In the genomic region with DNA sequence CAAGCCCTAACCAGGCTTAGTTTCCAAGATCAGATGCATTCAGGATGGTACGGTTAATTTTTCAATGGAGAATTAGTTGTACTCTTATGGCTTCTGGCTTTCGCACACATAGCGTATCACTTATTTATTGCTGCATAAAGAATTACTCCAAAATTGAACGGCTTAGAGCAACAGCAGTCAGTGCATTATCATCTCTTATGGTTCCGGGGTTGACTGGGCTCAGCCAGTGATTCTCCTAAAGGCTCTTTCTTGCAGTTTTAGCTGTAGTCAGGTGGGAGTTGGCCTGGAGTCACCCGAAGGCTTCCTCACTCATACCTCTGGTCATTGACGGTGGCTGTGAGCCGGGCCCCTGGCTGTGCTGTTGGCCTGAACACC, we compare ENCODE assay signal across 8 cellular contexts. TPM values are rescaled to one million over a fixed set of nuclear protein-coding genes. Genes with fewer than 3 reads are reported as not detected.
DNase-seq lines count a peak whose midpoint lies in the region; ATAC-seq and TF ChIP-seq lines count a peak whose summit lies in the region.

No MANE protein-coding gene starts in this region.

- H3K27me3 Mint-ChIP-seq in endodermal cell (ENCODE audit: insufficient read depth): no peaks in the 10 kb centered on the region

- TF ChIP-seq RAD21 in neural cell (conservative IDR thresholded peaks at IDR 0.05): no peak

- H3K4me1 ChIP-seq in DOHH2 (ENCODE audit: control insufficient read depth, low read length) (peaks cover 69% of the 10 kb centered on the region), OCI-LY1 (ENCODE audit: insufficient read depth, low read length, severe bottlenecking) (peaks cover 86% of the 10 kb centered on the region), endodermal cell (ENCODE audit: control insufficient read depth, insufficient read depth, low read length) (no peaks in the 10 kb centered on the region)

- H3F3A ChIP-seq in DOHH2 (ENCODE audit: control insufficient read depth, insufficient read depth) (peaks cover 8% of the 10 kb centered on the region), OCI-LY1 (ENCODE audit: insufficient read depth, low read length) (no peaks in the 10 kb centered on the region), neural cell (ENCODE audit: insufficient read depth, low read length, poor library complexity, severe bottlenecking) (no peaks in the 10 kb centered on the region)

- no peaks in the 10 kb centered on the region for H3K9me3 ChIP-seq in DOHH2 (ENCODE audit: control insufficient read depth, insufficient read depth, low read length)
- no peaks in the 10 kb centered on the region for H3K9me3 ChIP-seq in OCI-LY1 (ENCODE audit: low read length)
- H3K9me3 ChIP-seq in endodermal cell (ENCODE audit: control insufficient read depth, low read length): no peaks in the 10 kb centered on the region
- H3K9me3 ChIP-seq in neural cell (ENCODE audit: low read length): no peaks in the 10 kb centered on the region

- peaks cover 6% of the 10 kb centered on the region for H3K4me1 Mint-ChIP-seq in endodermal cell

- peak overlapping the region; percentile 68 for H3K4me2 ChIP-seq in DOHH2 (ENCODE audit: low read length)
- H3K4me2 ChIP-seq in OCI-LY1 (ENCODE audit: low read length): peak overlapping the region; percentile 95
- H3K4me2 ChIP-seq in neural cell (ENCODE audit: low read length): peak overlapping the region; percentile 91

- TF ChIP-seq EP300 in neural cell (conservative IDR thresholded peaks at IDR 0.05; ENCODE audit: poor library complexity, severe bottlenecking): no peak

- H3K9ac ChIP-seq in OCI-LY1 (ENCODE audit: low read length) (peak overlapping the region; percentile 84), endodermal cell (ENCODE audit: extremely low read depth, low read length, poor library complexity, severe bottlenecking) (peak overlapping the region; percentile 84), neural cell (ENCODE audit: low read length) (peak overlapping the region; percentile 79)

- no peaks in the 10 kb centered on the region for H3K27me3 ChIP-seq in DOHH2 (ENCODE audit: control insufficient read depth, low read length)
- H3K27me3 ChIP-seq in OCI-LY1 (ENCODE audit: insufficient read depth, low read length): no peaks in the 10 kb centered on the region
- H3K27me3 ChIP-seq in endodermal cell (ENCODE audit: control insufficient read depth, insufficient read depth, low read length, poor library complexity, severe bottlenecking): no peaks in the 10 kb centered on the region
- H3K27me3 ChIP-seq in neural cell (ENCODE audit: insufficient read depth, low read depth, low read length): no peaks in the 10 kb centered on the region

- H3K27ac ChIP-seq in DOHH2 (ENCODE audit: low read depth, low read length): peak overlapping the region; percentile 56
- H3K27ac ChIP-seq in OCI-LY1 (ENCODE audit: low read depth, low read length, poor library complexity, severe bottlenecking): peak overlapping the region; percentile 100
- no peak overlapping the region for H3K27ac ChIP-seq in endodermal cell (ENCODE audit: low read depth, low read length)
- peak overlapping the region; percentile 52 for H3K27ac ChIP-seq in neural cell (ENCODE audit: low read length)

- peak overlapping the region; percentile 95 for H3K27ac Mint-ChIP-seq in endodermal cell

- H3K9me3 Mint-ChIP-seq in endodermal cell: no peaks in the 10 kb centered on the region

- no peak for DNase-seq in endodermal cell
- no peak for DNase-seq in D341Med (ENCODE audit: low spot score)
- no peak for DNase-seq in NCI-H1930 (lab: John Stamatoyannopoulos, UW)

- H3K79me2 ChIP-seq in DOHH2 (ENCODE audit: control insufficient read depth, low read length): peaks cover 54% of the 10 kb centered on the region
- H3K79me2 ChIP-seq in OCI-LY1 (ENCODE audit: insufficient read depth, low read length): peaks cover 28% of the 10 kb centered on the region
- H3K79me2 ChIP-seq in neural cell (replicated peaks; ENCODE audit: insufficient read depth, low read length): peaks cover 24% of the 10 kb centered on the region

- H2AFZ ChIP-seq in OCI-LY1 (ENCODE audit: low read length) (no peak overlapping the region), neural cell (ENCODE audit: low read depth, low read length) (peak overlapping the region; percentile 94)

- TF ChIP-seq CTCF in DOHH2 (IDR thresholded peaks at IDR 0.05; ENCODE audit: low read depth, low read length, poor library complexity, severe bottlenecking) (no peak), OCI-LY1 (IDR thresholded peaks at IDR 0.05; ENCODE audit: low read length) (no peak), endodermal cell (conservative IDR thresholded peaks at IDR 0.05) (no peak), neural cell (IDR thresholded peaks at IDR 0.05; ENCODE audit: poor library complexity, severe bottlenecking) (no peak)

- H3K36me3 Mint-ChIP-seq in endodermal cell (ENCODE audit: low read depth): peaks cover 10% of the 10 kb centered on the region

- H3K4me3 ChIP-seq in DOHH2 (ENCODE audit: low read length): peak overlapping the region; percentile 99
- peak overlapping the region; percentile 81 for H3K4me3 ChIP-seq in OCI-LY1 (ENCODE audit: low read depth, low read length, poor library complexity, severe bottlenecking)
- peak overlapping the region; percentile 89 for H3K4me3 ChIP-seq in endodermal cell (ENCODE audit: low read length)
- peak overlapping the region; percentile 97 for H3K4me3 ChIP-seq in neural cell (ENCODE audit: low read length)

- 75 to 78% methylated on average over 6 to 8 of the region's 8 CpGs for WGBS in endodermal cell (ENCODE audit: insufficient coverage in 1 of 2, insufficient read length in 1 of 2), 2 experiments

- no peak for ATAC-seq in HG02981 (IDR thresholded peaks at IDR 0.05; ENCODE audit: unreplicated experiment)
- ATAC-seq in GM21381 (IDR thresholded peaks at IDR 0.05; ENCODE audit: unreplicated experiment): no peak

- H3K9me2 ChIP-seq in DOHH2 (replicated peaks; ENCODE audit: control insufficient read depth, low read length): no peaks in the 10 kb centered on the region
- no peaks in the 10 kb centered on the region for H3K9me2 ChIP-seq in OCI-LY1 (ENCODE audit: low read depth, low read length)
- H3K9me2 ChIP-seq in neural cell (ENCODE audit: insufficient read depth, low read length): no peaks in the 10 kb centered on the region

- H3K36me3 ChIP-seq in DOHH2 (ENCODE audit: control insufficient read depth, low read length) (peaks cover 48% of the 10 kb centered on the region), OCI-LY1 (ENCODE audit: insufficient read depth, low read length) (peaks cover 34% of the 10 kb centered on the region), endodermal cell (ENCODE audit: control insufficient read depth, insufficient read depth, low read length) (peaks cover 21% of the 10 kb centered on the region), neural cell (ENCODE audit: insufficient read depth, low read length) (no peaks in the 10 kb centered on the region)

- H4K20me1 ChIP-seq in DOHH2 (ENCODE audit: control insufficient read depth, insufficient read depth, low read depth, low read length) (no peaks in the 10 kb centered on the region; the same call in 1 of the 2 replicates), OCI-LY1 (ENCODE audit: insufficient read depth, low read length) (no peaks in the 10 kb centered on the region), neural cell (ENCODE audit: insufficient read depth) (no peaks in the 10 kb centered on the region)

- peak overlapping the region; percentile 93 for H3K4me3 Mint-ChIP-seq in endodermal cell

TF ChIP-seq in neural cell, 6 proteins besides CTCF, POLR2A, EP300 and RAD21:
- no peak for TF ChIP-seq POLR2AphosphoS5 (IDR thresholded peaks at IDR 0.05)
- no peak for TF ChIP-seq EZH2 (IDR thresholded peaks at IDR 0.05; ENCODE audit: borderline replicate concordance, insufficient read depth, low read length, poor library complexity, severe bottlenecking)
- TF ChIP-seq MXI1 (conservative IDR thresholded peaks at IDR 0.05; ENCODE audit: poor library complexity, severe bottlenecking): no peak
- no peak for TF ChIP-seq TAF1 (IDR thresholded peaks at IDR 0.05; ENCODE audit: low read depth)
- TF ChIP-seq SMC3 (conservative IDR thresholded peaks at IDR 0.05; ENCODE audit: poor library complexity): no peak

RNA-seq across cellular contexts. Expression of a gene that starts 0.6 kb away (rescaled TPM):
- 100 to 1,000 TPM; 105 to 128 TPM for total RNA-seq in endodermal cell
- 105 TPM for polyA plus RNA-seq in endodermal cell (2013, experiment 1 of 2)
- polyA plus RNA-seq in endodermal cell (2013, experiment 2 of 2): 92.7 TPM
- 128 and 137 TPM in 2 replicates for polyA plus RNA-seq in neural cell
- 54.8 and 60.7 TPM in 2 replicates for polyA minus RNA-seq in neural cell

RNA-seq across cellular contexts. Expression of a gene that starts 43.3 kb away (rescaled TPM):
- total RNA-seq in endodermal cell: 10 to 100 TPM; 12.5 to 19.4 TPM
- 26.2 TPM for polyA plus RNA-seq in endodermal cell (2013, experiment 1 of 2)
- 25.8 TPM for polyA plus RNA-seq in endodermal cell (2013, experiment 2 of 2)
- 21.0 and 23.6 TPM in 2 replicates for polyA plus RNA-seq in neural cell
- 46.3 and 49.3 TPM in 2 replicates for polyA minus RNA-seq in neural cell
